ENCODE assay signal across 15 cellular contexts in the genomic region with DNA sequence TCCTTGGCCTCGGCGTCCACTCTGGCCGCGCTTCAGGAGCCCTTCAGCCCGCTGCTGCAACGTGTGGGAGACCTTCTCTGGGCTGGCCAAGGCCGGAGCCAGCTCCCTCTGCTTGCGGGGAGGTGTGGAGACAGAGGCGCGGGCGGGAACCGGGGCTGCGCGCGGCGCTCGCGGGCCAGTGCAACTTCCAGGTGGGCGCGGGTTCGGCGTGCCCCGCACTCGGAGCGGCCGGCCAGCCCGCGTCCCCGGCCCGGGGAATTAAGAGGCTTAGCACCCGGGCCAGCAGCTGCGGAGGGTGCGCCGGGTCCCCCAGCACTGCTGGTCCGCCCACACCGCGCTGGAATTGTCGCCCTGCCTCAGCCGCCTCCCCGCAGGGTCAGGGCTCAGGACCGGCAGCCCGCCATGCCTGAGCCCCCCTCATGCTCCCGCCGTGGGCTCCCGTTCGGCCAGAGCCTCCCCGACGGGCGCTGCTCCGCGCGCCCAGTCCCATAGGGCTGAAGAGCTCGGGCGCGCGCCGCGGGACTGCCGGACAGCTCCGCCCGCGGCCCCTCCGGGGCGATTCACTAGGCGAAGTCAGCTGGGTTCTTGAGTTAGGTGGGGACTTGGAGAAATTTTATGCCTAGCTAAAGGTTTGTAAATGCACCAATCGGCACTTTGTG.
DNase-seq lines count a peak whose midpoint lies in the region; ATAC-seq and TF ChIP-seq lines count a peak whose summit lies in the region.
"Had no signal": no experiment of that assay in that cellular context is flagged by ENCODE, and none has a peak within 500 bp of the region (broad histone marks: within the 10 kb centered on the region; RNA-seq: fewer than 3 reads in every experiment).

No MANE protein-coding gene starts in this region.

- intact Hi-C loops in testis (cut with DNase I; ENCODE audit: low total_unique reads), result no loop called here

- H3K4me1 ChIP-seq in mesenchymal stem cell (ENCODE audit: control insufficient read depth, insufficient read depth, low read depth, low read length) (no peaks in the 10 kb centered on the region), testis (no peaks in the 10 kb centered on the region)

- H2AK5ac ChIP-seq in mesenchymal stem cell (ENCODE audit: low read length, severe bottlenecking), result no peak overlapping the region

- H3K27ac ChIP-seq in mesenchymal stem cell (ENCODE audit: low read length, poor library complexity, severe bottlenecking) (no peak overlapping the region), testis (peak overlapping the region in 1 of 2 donors; percentile 34)

- H3K9me3 Mint-ChIP-seq in stimulated activated naive CD8-positive, alpha-beta T cell treated with anti-CD3 and anti-CD28 coated beads, Interleukin-15, amount 100 ng/mL, for 72 hours, result peaks cover 0 to 10% of the 10 kb centered on the region in 2 donors

- H2AFZ ChIP-seq in mesenchymal stem cell (ENCODE audit: low read depth, low read length), result no peak overlapping the region

- H3K4me3 Mint-ChIP-seq in stimulated activated naive CD8-positive, alpha-beta T cell treated with anti-CD3 and anti-CD28 coated beads, Interleukin-15, amount 100 ng/mL, for 72 hours, result no peak overlapping the region
- H3K4me3 Mint-ChIP-seq: B cell; CD4-positive, alpha-beta memory T cell; HFFc6 had no signal

- H3K18ac ChIP-seq in mesenchymal stem cell (ENCODE audit: low read depth in 1 of 2, low read length in 2 of 2), result peak overlapping the region in 1 of 2 experiments; percentile 70

- peak; percentile 61 for ATAC-seq in stimulated activated naive CD8-positive, alpha-beta T cell treated with anti-CD3 and anti-CD28 coated beads, Interleukin-15, amount 100 ng/mL, for 72 hours
- ATAC-seq in stimulated activated naive CD8-positive, alpha-beta T cell treated with anti-CD3 and anti-CD28 coated beads, Interleukin-15, Interleukin-2, amounts not matched to agents 100 U/mL and 50 U/mL, for 24 hours, result no peak
- no peak for ATAC-seq in GM21576 (IDR thresholded peaks at IDR 0.05; ENCODE audit: unreplicated experiment)

- H2BK120ac ChIP-seq in mesenchymal stem cell (ENCODE audit: low read depth, low read length), result no peak overlapping the region

- TF ChIP-seq CTCF in testis (IDR thresholded peaks at IDR 0.05), result no peak
- TF ChIP-seq CTCF in GM10266 (IDR thresholded peaks at IDR 0.05; ENCODE audit: control insufficient read depth, insufficient read depth, low read depth, missing control alignments), result no peak

- 98% methylated on average over 59 of the region's 66 CpGs for WGBS in mesenchymal stem cell
- WGBS in testis, 2 donors, result 70 to 81% methylated on average over 29 to 66 of the region's 66 CpGs

- H3K4me2 ChIP-seq in mesenchymal stem cell (ENCODE audit: low read length, poor library complexity, severe bottlenecking), result no peak overlapping the region

- H4K91ac ChIP-seq in mesenchymal stem cell (ENCODE audit: low read length), result peak overlapping the region; percentile 15

- H2BK5ac ChIP-seq in mesenchymal stem cell (ENCODE audit: low read depth, low read length, poor library complexity, severe bottlenecking), result no peak overlapping the region

- H4K8ac ChIP-seq in mesenchymal stem cell (ENCODE audit: low read length), result no peak overlapping the region

- H3K9ac ChIP-seq in mesenchymal stem cell (ENCODE audit: low read length), result no peak overlapping the region

- H3K27me3 ChIP-seq in mesenchymal stem cell (ENCODE audit: control insufficient read depth in 1 of 2, insufficient read depth in 1 of 2, low read length in 2 of 2) (no peaks in the 10 kb centered on the region), testis (no peaks in the 10 kb centered on the region)

- peak overlapping the region in 1 of 2 experiments; percentile 84 for H2BK12ac ChIP-seq in mesenchymal stem cell (ENCODE audit: low read length in 2 of 2)

- no peaks in the 10 kb centered on the region for H3K79me1 ChIP-seq in mesenchymal stem cell (replicated peaks; ENCODE audit: low read length, poor library complexity, severe bottlenecking)

- H3K4me1 Mint-ChIP-seq in stimulated activated naive CD8-positive, alpha-beta T cell treated with anti-CD3 and anti-CD28 coated beads, Interleukin-15, amount 100 ng/mL, for 72 hours, result no peaks in the 10 kb centered on the region
- H3K4me1 Mint-ChIP-seq: B cell; CD4-positive, alpha-beta memory T cell had no signal

- no peak overlapping the region for H3K27ac Mint-ChIP-seq in stimulated activated naive CD8-positive, alpha-beta T cell treated with anti-CD3 and anti-CD28 coated beads, Interleukin-15, amount 100 ng/mL, for 72 hours
- H3K27ac Mint-ChIP-seq: B cell; CD4-positive, alpha-beta memory T cell; HFFc6 had no signal

- H3K4me3 ChIP-seq in mesenchymal stem cell (ENCODE audit: insufficient read depth in 1 of 2, low read depth in 1 of 2, low read length in 2 of 2), result no peak overlapping the region
- peak overlapping the region; percentile 31 to 52 for H3K4me3 ChIP-seq in testis

- H3K9me3 ChIP-seq in mesenchymal stem cell (ENCODE audit: control insufficient read depth, low read length), result no peaks in the 10 kb centered on the region
- no peaks in the 10 kb centered on the region for H3K9me3 ChIP-seq in testis

- peak overlapping the region; percentile 52 for H2BK15ac ChIP-seq in mesenchymal stem cell (ENCODE audit: low read depth, poor library complexity, severe bottlenecking)

- H3K23ac ChIP-seq in mesenchymal stem cell (ENCODE audit: low read length in 2 of 2), result no peak overlapping the region

- H3K4ac ChIP-seq in mesenchymal stem cell (ENCODE audit: low read depth in 1 of 2, low read length in 2 of 2), result no peak overlapping the region

- no peak for DNase-seq in stimulated activated naive CD8-positive, alpha-beta T cell treated with anti-CD3 and anti-CD28 coated beads, Interleukin-15, amount 100 ng/mL, for 72 hours
- DNase-seq in stimulated activated naive CD8-positive, alpha-beta T cell treated with anti-CD3 and anti-CD28 coated beads, Interleukin-15, Interleukin-2, amounts not matched to agents 100 U/mL and 50 U/mL, for 24 hours, result no peak
- no peak for DNase-seq in mesenchymal stem cell
- DNase-seq in testis, result peak; percentile 66
- no peak for DNase-seq in NCI-H187 treated with DMSO at 0.1 percent for 48 hours (lab: John Stamatoyannopoulos, UW)
- DNase-seq in GM10266 (ENCODE audit: extremely low spot score), result no peak
- DNase-seq: C1 segment of cervical spinal cord; CD4-positive, alpha-beta memory T cell; DMS79 treated with DMSO at 0.1 percent for 48 hours; EL; GDM1; HCEC 1CT; HFFc6 had no signal

- H3K27me3 Mint-ChIP-seq in stimulated activated naive CD8-positive, alpha-beta T cell treated with anti-CD3 and anti-CD28 coated beads, Interleukin-15, amount 100 ng/mL, for 72 hours, result no peaks in the 10 kb centered on the region
- H3K27me3 Mint-ChIP-seq: B cell; CD4-positive, alpha-beta memory T cell had no signal

- no peak for TF ChIP-seq POLR2A in testis (IDR thresholded peaks at IDR 0.05)

- H3K36me3 ChIP-seq in mesenchymal stem cell (ENCODE audit: control insufficient read depth in 1 of 2, insufficient read depth in 2 of 2, low read depth in 1 of 2, low read length in 2 of 2), result no peaks in the 10 kb centered on the region
- H3K36me3 ChIP-seq in testis (ENCODE audit: low read depth, missing control alignments), result no peaks in the 10 kb centered on the region

- H3K14ac ChIP-seq in mesenchymal stem cell (ENCODE audit: low read length in 2 of 2), result no peak overlapping the region

Comparison
In these comparisons a context has a peak if more than half of its experiments do, and no peak if none do; other contexts are left out.
1. H3K4me3 ChIP-seq: peak in testis (2 of 2); none in mesenchymal stem cell (0 of 2).